ENCODE assay signal across 8 cellular contexts in genomic region chr12:110581951-110582285, GRCh38. TPM values are rescaled to one million over a fixed set of nuclear protein-coding genes. Genes with fewer than 3 reads are reported as not detected.
DNase-seq lines count a peak whose midpoint lies in the region; ATAC-seq lines count a peak whose summit lies in the region.

No MANE protein-coding gene starts in this region.

- peak overlapping the region; percentile 81 for H3K27ac ChIP-seq in stomach smooth muscle (ENCODE audit: low read length)

- peak overlapping the region; percentile 74 for H3K4me3 ChIP-seq in iPS-18c (ENCODE audit: insufficient read depth, low read depth, low read length)
- peak overlapping the region; percentile 95 to 97 for H3K4me3 ChIP-seq in stomach smooth muscle (ENCODE audit: low read length in 2 of 2)

- peak overlapping the region; percentile 98 for H3K4me3 Mint-ChIP-seq in T-helper 2 cell treated with Interferon-gamma antibody and Interleukin-4, amounts not matched to agents 5 μg/mL and 100 μg/mL, for 36 hours
- peak overlapping the region; percentile 98 for H3K4me3 Mint-ChIP-seq in activated T-helper 2 cell treated with anti-CD3 and anti-CD28 coated beads, Interferon-gamma antibody, Interleukin-2, Interleukin-4, amounts not matched to agents 10 μg/mL and 5 μg/mL and 100 μg/mL, durations not matched to agents 14 hours and 24 hours and 36 hours (ENCODE audit: low read depth)

- DNase-seq in T-helper 2 cell treated with Interferon-gamma antibody and Interleukin-4, amounts not matched to agents 5 μg/mL and 100 μg/mL, for 36 hours (ENCODE audit: low spot score): no peak
- no peak for DNase-seq in T-helper 2 cell
- no peak for DNase-seq in activated T-helper 2 cell treated with anti-CD3 and anti-CD28 coated beads, Interferon-gamma antibody, Interleukin-2, Interleukin-4, amounts not matched to agents 10 μg/mL and 5 μg/mL and 100 μg/mL, durations not matched to agents 14 hours and 24 hours and 36 hours (ENCODE audit: low spot score)
- no peak for DNase-seq in GDM1 (lab: John Stamatoyannopoulos, UW)

- H3K27ac Mint-ChIP-seq in T-helper 2 cell treated with Interferon-gamma antibody and Interleukin-4, amounts not matched to agents 5 μg/mL and 100 μg/mL, for 36 hours: peak overlapping the region; percentile 94
- peak overlapping the region; percentile 96 for H3K27ac Mint-ChIP-seq in activated T-helper 2 cell treated with anti-CD3 and anti-CD28 coated beads, Interferon-gamma antibody, Interleukin-2, Interleukin-4, amounts not matched to agents 10 μg/mL and 5 μg/mL and 100 μg/mL, durations not matched to agents 14 hours and 24 hours and 36 hours

- no peaks in the 10 kb centered on the region for H3K9me3 Mint-ChIP-seq in T-helper 2 cell treated with Interferon-gamma antibody and Interleukin-4, amounts not matched to agents 5 μg/mL and 100 μg/mL, for 36 hours
- H3K9me3 Mint-ChIP-seq in activated T-helper 2 cell treated with anti-CD3 and anti-CD28 coated beads, Interferon-gamma antibody, Interleukin-2, Interleukin-4, amounts not matched to agents 10 μg/mL and 5 μg/mL and 100 μg/mL, durations not matched to agents 14 hours and 24 hours and 36 hours: no peaks in the 10 kb centered on the region

- ATAC-seq in GM21423 (IDR thresholded peaks at IDR 0.05; ENCODE audit: unreplicated experiment) (no peak), HG02973 (IDR thresholded peaks at IDR 0.05; ENCODE audit: unreplicated experiment) (no peak)

- H3K27me3 Mint-ChIP-seq in T-helper 2 cell treated with Interferon-gamma antibody and Interleukin-4, amounts not matched to agents 5 μg/mL and 100 μg/mL, for 36 hours (ENCODE audit: low read depth): no peaks in the 10 kb centered on the region
- H3K27me3 Mint-ChIP-seq in activated T-helper 2 cell treated with anti-CD3 and anti-CD28 coated beads, Interferon-gamma antibody, Interleukin-2, Interleukin-4, amounts not matched to agents 10 μg/mL and 5 μg/mL and 100 μg/mL, durations not matched to agents 14 hours and 24 hours and 36 hours (ENCODE audit: low read depth): no peaks in the 10 kb centered on the region

- H3K36me3 Mint-ChIP-seq in T-helper 2 cell treated with Interferon-gamma antibody and Interleukin-4, amounts not matched to agents 5 μg/mL and 100 μg/mL, for 36 hours (ENCODE audit: low read depth): peaks cover 15% of the 10 kb centered on the region
- H3K36me3 Mint-ChIP-seq in activated T-helper 2 cell treated with anti-CD3 and anti-CD28 coated beads, Interferon-gamma antibody, Interleukin-2, Interleukin-4, amounts not matched to agents 10 μg/mL and 5 μg/mL and 100 μg/mL, durations not matched to agents 14 hours and 24 hours and 36 hours (ENCODE audit: low read depth): peaks cover 27% of the 10 kb centered on the region

- peaks cover 37% of the 10 kb centered on the region for H3K4me1 ChIP-seq in stomach smooth muscle (ENCODE audit: control insufficient read depth, insufficient read depth, low read length)

- H3K9ac ChIP-seq in stomach smooth muscle (ENCODE audit: low read length in 2 of 2): peak overlapping the region; percentile 74 to 92

- intact Hi-C loops in activated T-helper 2 cell treated with anti-CD3 and anti-CD28 coated beads, Interferon-gamma antibody, Interleukin-2, Interleukin-4, amounts not matched to agents 10 μg/mL and 5 μg/mL and 100 μg/mL, durations not matched to agents 14 hours and 24 hours and 36 hours (cut with micrococcal nuclease): loop anchor here (1.0 to 5.0 kb wide), 3 partner anchors 61 to 300 kb away; partner anchors contain the start of genes ATP2A2, FAM216A and GPN3

- H3K36me3 ChIP-seq in stomach smooth muscle (ENCODE audit: control insufficient read depth in 2 of 2, insufficient read depth in 2 of 2, low read length in 2 of 2): no peaks in the 10 kb centered on the region

- peaks cover 70% of the 10 kb centered on the region for H3K4me1 Mint-ChIP-seq in T-helper 2 cell treated with Interferon-gamma antibody and Interleukin-4, amounts not matched to agents 5 μg/mL and 100 μg/mL, for 36 hours (ENCODE audit: low read depth)
- H3K4me1 Mint-ChIP-seq in activated T-helper 2 cell treated with anti-CD3 and anti-CD28 coated beads, Interferon-gamma antibody, Interleukin-2, Interleukin-4, amounts not matched to agents 10 μg/mL and 5 μg/mL and 100 μg/mL, durations not matched to agents 14 hours and 24 hours and 36 hours (ENCODE audit: low read depth): peaks cover 70% of the 10 kb centered on the region

- no peaks in the 10 kb centered on the region for H3K27me3 ChIP-seq in stomach smooth muscle (ENCODE audit: control insufficient read depth in 1 of 2, insufficient read depth in 2 of 2, low read length in 2 of 2)

- no peaks in the 10 kb centered on the region for H3K9me3 ChIP-seq in iPS-18c (ENCODE audit: control insufficient read depth, insufficient read depth, low read length)
- no peaks in the 10 kb centered on the region for H3K9me3 ChIP-seq in stomach smooth muscle (ENCODE audit: control insufficient read depth in 2 of 2, low read length in 2 of 2)

RNA-seq across cellular contexts. Expression of gene PPTC7, which starts 1.2 kb away (rescaled TPM):
- 41.7 and 42.4 TPM in 2 replicates for total RNA-seq in activated T-helper 2 cell treated with anti-CD3 and anti-CD28 coated beads, Interferon-gamma antibody, Interleukin-2, Interleukin-4, amounts not matched to agents 10 μg/mL and 5 μg/mL and 100 μg/mL, durations not matched to agents 14 hours and 24 hours and 36 hours

RNA-seq across cellular contexts. Expression of gene TCTN1, which starts 32.0 kb away (rescaled TPM):
- 5.1 and 6.6 TPM in 2 replicates for total RNA-seq in activated T-helper 2 cell treated with anti-CD3 and anti-CD28 coated beads, Interferon-gamma antibody, Interleukin-2, Interleukin-4, amounts not matched to agents 10 μg/mL and 5 μg/mL and 100 μg/mL, durations not matched to agents 14 hours and 24 hours and 36 hours
